ENCODE assay signal across 1 cellular context in genomic region chr2:96819101-96819875, GRCh38.
A peak's percentile ranks its signal among the peaks of the same experiment; 100 is the strongest.
TF ChIP-seq lines count a peak whose summit lies in the region.

No MANE protein-coding gene starts in this region.

TF ChIP-seq in K562, 482 proteins besides CTCF, POLR2A, EP300 and RAD21 (continued from another document and continues in another):
- no peak for TF ChIP-seq THRA (IDR thresholded peaks at IDR 0.05)
- TF ChIP-seq CEBPZ (IDR thresholded peaks at IDR 0.05; ENCODE audit: borderline replicate concordance, low read depth, low read length), result no peak
- no peak for TF ChIP-seq ZNF263 (CRISPR knock-in tag; IDR thresholded peaks at IDR 0.05; ENCODE audit: borderline replicate concordance)
- TF ChIP-seq ZNF324 (CRISPR knock-in tag; IDR thresholded peaks at IDR 0.05), result no peak
- no peak for TF ChIP-seq CCAR2 (IDR thresholded peaks at IDR 0.05; ENCODE audit: low read depth, low read length)
- TF ChIP-seq NELFE (IDR thresholded peaks at IDR 0.05; ENCODE audit: insufficient read depth, insufficient read length), result no peak
- no peak for TF ChIP-seq PURB (CRISPR knock-in tag; IDR thresholded peaks at IDR 0.05; ENCODE audit: low read depth)
- TF ChIP-seq MLX (CRISPR knock-in tag; conservative IDR thresholded peaks at IDR 0.05), result no peak
- TF ChIP-seq ZNF395 (CRISPR knock-in tag; IDR thresholded peaks at IDR 0.05), result no peak
- TF ChIP-seq ZNF780A (CRISPR knock-in tag; IDR thresholded peaks at IDR 0.05), result no peak
- no peak for TF ChIP-seq MCM3 (IDR thresholded peaks at IDR 0.05)
- no peak for TF ChIP-seq ZBTB9 (CRISPR knock-in tag; IDR thresholded peaks at IDR 0.05)
- peak in 1 of 2 experiments; percentile 63; a peak in 2 of 4 replicates for TF ChIP-seq HDAC1 (IDR thresholded peaks at IDR 0.05)
- TF ChIP-seq NEUROD1 (IDR thresholded peaks at IDR 0.05; ENCODE audit: borderline replicate concordance, low read depth, low read length, partially characterized antibody), result no peak
- TF ChIP-seq ZNF57 (CRISPR knock-in tag; IDR thresholded peaks at IDR 0.05), result no peak
- TF ChIP-seq U2AF1 (optimal IDR thresholded peaks at IDR 0.05; ENCODE audit: low read depth, low read length), result no peak
- TF ChIP-seq C11orf30 (IDR thresholded peaks at IDR 0.05; ENCODE audit: low read depth), result no peak
- TF ChIP-seq ZNF511 (CRISPR knock-in tag; IDR thresholded peaks at IDR 0.05), result no peak
- no peak for TF ChIP-seq MTF1 (CRISPR knock-in tag; IDR thresholded peaks at IDR 0.05; ENCODE audit: borderline replicate concordance)
- TF ChIP-seq ZNF639 (CRISPR knock-in tag; conservative IDR thresholded peaks at IDR 0.05 in 1 of 2, IDR thresholded peaks at IDR 0.05 in 1 of 2), result no peak
- no peak for TF ChIP-seq CBX3 (IDR thresholded peaks at IDR 0.05; ENCODE audit: borderline replicate concordance in 1 of 2, low read length in 2 of 2)
- TF ChIP-seq STAT6 (CRISPR knock-in tag; IDR thresholded peaks at IDR 0.05), result no peak
- no peak for TF ChIP-seq TGIF2 (CRISPR knock-in tag; IDR thresholded peaks at IDR 0.05)
- TF ChIP-seq ZNF165 (CRISPR knock-in tag; IDR thresholded peaks at IDR 0.05; ENCODE audit: borderline replicate concordance), result no peak
- TF ChIP-seq ZNF76 (CRISPR knock-in tag; IDR thresholded peaks at IDR 0.05; ENCODE audit: borderline replicate concordance), result no peak
- no peak for TF ChIP-seq CEBPB (tag; IDR thresholded peaks at IDR 0.05)
- TF ChIP-seq ZNF707 (CRISPR knock-in tag; conservative IDR thresholded peaks at IDR 0.05), result no peak
- no peak for TF ChIP-seq FOXK1 (CRISPR knock-in tag; IDR thresholded peaks at IDR 0.05; ENCODE audit: borderline replicate concordance)
- TF ChIP-seq RB1 (IDR thresholded peaks at IDR 0.05; ENCODE audit: low read depth), result no peak; the same call in 1 of the 2 replicates
- TF ChIP-seq TCF7L2 (IDR thresholded peaks at IDR 0.05; ENCODE audit: low read depth, low read length), result no peak
- TF ChIP-seq CEBPG (CRISPR knock-in tag; IDR thresholded peaks at IDR 0.05), result no peak
- TF ChIP-seq CEBPG (tag; conservative IDR thresholded peaks at IDR 0.05 in 1 of 2, IDR thresholded peaks at IDR 0.05 in 1 of 2), result no peak
- no peak for TF ChIP-seq ZFP36 (IDR thresholded peaks at IDR 0.05; ENCODE audit: low read depth, low read length, partially characterized antibody)
- peak; percentile 84 for TF ChIP-seq TCF3 (CRISPR knock-in tag; IDR thresholded peaks at IDR 0.05)
- TF ChIP-seq IFI16 (CRISPR knock-in tag; IDR thresholded peaks at IDR 0.05), result no peak
- no peak for TF ChIP-seq ZZZ3 (IDR thresholded peaks at IDR 0.05)
- peak; percentile 81 for TF ChIP-seq CBFA2T3 (IDR thresholded peaks at IDR 0.05)
- TF ChIP-seq ZNF398 (CRISPR knock-in tag; IDR thresholded peaks at IDR 0.05), result no peak
- TF ChIP-seq TRIM25 (IDR thresholded peaks at IDR 0.05; ENCODE audit: borderline replicate concordance), result no peak
- TF ChIP-seq ETV5 (CRISPR knock-in tag; IDR thresholded peaks at IDR 0.05; ENCODE audit: low read depth), result no peak
- no peak for TF ChIP-seq ZNF586 (CRISPR knock-in tag; conservative IDR thresholded peaks at IDR 0.05)
- TF ChIP-seq HCFC1 (IDR thresholded peaks at IDR 0.05; ENCODE audit: low read depth, low read length), result no peak
- TF ChIP-seq ZNF644 (tag; IDR thresholded peaks at IDR 0.05; ENCODE audit: low read depth), result no peak
- peak; percentile 52; the same call in 1 of the 2 replicates for TF ChIP-seq SMARCE1 (IDR thresholded peaks at IDR 0.05)
- TF ChIP-seq RBM15 (IDR thresholded peaks at IDR 0.05; ENCODE audit: insufficient read depth, low read length), result no peak
- TF ChIP-seq ZEB2 (IDR thresholded peaks at IDR 0.05), result no peak
- TF ChIP-seq ZFP30 (CRISPR knock-in tag; IDR thresholded peaks at IDR 0.05; ENCODE audit: borderline replicate concordance), result no peak
- TF ChIP-seq ZNF449 (CRISPR knock-in tag; IDR thresholded peaks at IDR 0.05), result no peak
- no peak for TF ChIP-seq SRSF9 (IDR thresholded peaks at IDR 0.05; ENCODE audit: borderline replicate concordance, low read depth, low read length)
